8 cellular contexts compared by ENCODE assay signal in genomic region chr6:26553264-26553738, GRCh38. TPM values are rescaled to one million over a fixed set of nuclear protein-coding genes. Genes with fewer than 3 reads are reported as not detected.
A peak's percentile ranks its signal among the peaks of the same experiment; 100 is the strongest.
DNase-seq lines count a peak whose midpoint lies in the region; ATAC-seq, FAIRE-seq and TF ChIP-seq lines count a peak whose summit lies in the region.

No MANE protein-coding gene starts in this region.

- FAIRE-seq in GM12892 (lab: Jason Lieb, UNC): peak; percentile 21

- DNase-seq in GM12892 (ENCODE audit: insufficient read length) (no peak), NCI-H2227 treated with DMSO at 0.1 percent for 48 hours (lab: John Stamatoyannopoulos, UW) (peak; percentile 92), choroid plexus epithelial cell (ENCODE audit: low read depth) (peak; percentile 81), left lobe of liver (ENCODE audit: low spot score) (peak; percentile 69)
- peak; percentile 55 for DNase-seq in activated CD4-positive, CD25-positive, alpha-beta regulatory T cell treated with anti-CD3 and anti-CD28 coated beads, Interleukin-2, amount 50 U/mL, for 16 hours (ENCODE audit: low read depth, low spot score)
- DNase-seq in stimulated activated CD4-positive, alpha-beta T cell treated with anti-CD3 and anti-CD28 coated beads, Interleukin-2, amount 100 ng/mL, for 24 hours: peak; percentile 82 to 85

- peak overlapping the region; percentile 60 for H3K4me3 ChIP-seq in choroid plexus epithelial cell (ENCODE audit: low read depth, low read length)

- no peak for TF ChIP-seq CTCF in choroid plexus epithelial cell (conservative IDR thresholded peaks at IDR 0.05; ENCODE audit: low read depth, low read length)

- ATAC-seq in HG03039 (IDR thresholded peaks at IDR 0.05; ENCODE audit: unreplicated experiment) (peak; percentile 30), left lobe of liver (peak; percentile 71), GM21360 (IDR thresholded peaks at IDR 0.05; ENCODE audit: unreplicated experiment) (no peak)

- TF ChIP-seq POLR2A in GM12892 (IDR thresholded peaks at IDR 0.05; ENCODE audit: low read depth, low read length): no peak

RNA-seq across cellular contexts. Expression of gene HMGN4, which starts 15.1 kb away (rescaled TPM):
- 93.1 TPM for polyA plus RNA-seq in GM12892 (2012; ENCODE audit: missing spikeins)
- 4.7 TPM for total RNA-seq in left lobe of liver

RNA-seq across cellular contexts. Expression of gene ABT1, which starts 43.5 kb away (rescaled TPM):
- polyA plus RNA-seq in GM12892 (2012; ENCODE audit: missing spikeins): 17.6 TPM
- total RNA-seq in left lobe of liver: 7.3 TPM

RNA-seq across cellular contexts. Expression of gene BTN1A1, which starts 53.2 kb away (rescaled TPM):
- polyA plus RNA-seq in GM12892 (2012; ENCODE audit: missing spikeins): 0.70 TPM
- not detected for total RNA-seq in left lobe of liver
